Comparison of ENCODE assay signal across 8 cellular contexts in the genomic region with DNA sequence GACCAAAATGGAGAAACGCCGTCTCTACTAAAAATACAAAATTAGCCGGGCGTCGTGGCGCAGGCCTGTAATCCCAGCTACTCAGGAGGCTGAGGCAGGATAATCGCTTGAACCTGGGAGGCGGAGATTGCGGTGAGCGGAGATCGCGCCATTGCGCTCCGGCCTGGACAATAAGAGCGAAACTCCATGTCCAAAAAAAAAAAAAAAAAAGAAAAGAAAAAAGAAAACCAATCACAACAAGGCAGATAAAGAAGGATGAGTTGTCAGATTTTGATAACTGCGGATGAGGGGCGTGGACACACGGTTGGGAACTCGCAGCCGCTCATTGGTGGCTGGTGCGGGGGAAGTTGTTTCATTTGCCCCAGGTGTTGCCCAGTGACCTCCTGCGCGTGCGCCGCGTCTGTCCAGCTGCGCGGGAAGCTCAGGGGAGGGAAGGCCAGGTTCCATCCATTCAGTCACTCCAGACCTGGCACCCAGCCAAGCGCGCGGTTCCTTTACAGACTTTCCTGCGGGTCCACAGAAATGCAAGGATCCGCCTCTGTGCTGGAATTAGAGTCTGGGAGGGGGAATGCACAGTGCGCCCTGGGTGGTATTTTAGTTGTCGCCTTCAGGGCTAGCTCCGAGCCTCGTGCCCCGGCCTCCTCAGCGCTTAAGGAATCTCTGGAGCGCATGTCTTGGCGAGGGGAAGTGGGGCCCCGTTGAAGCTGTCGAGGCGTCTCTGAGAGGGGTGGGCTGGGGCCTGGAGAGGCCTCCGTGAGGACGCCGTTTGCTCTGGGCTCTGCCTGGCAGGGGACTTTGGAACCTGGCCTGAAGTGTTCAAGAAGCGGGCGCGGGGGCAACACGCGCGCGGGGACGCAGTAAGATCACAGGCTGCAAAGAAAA. TPM values are rescaled to one million over a fixed set of nuclear protein-coding genes. Genes with fewer than 3 reads are reported as not detected.
A peak's percentile ranks its signal among the peaks of the same experiment; 100 is the strongest.
DNase-seq lines count a peak whose midpoint lies in the region; ATAC-seq and TF ChIP-seq lines count a peak whose summit lies in the region.

No MANE protein-coding gene starts in this region.

- H3K27ac Mint-ChIP-seq in activated T-cell treated with anti-CD3 and anti-CD28 coated beads, Interleukin-2, amount 50 U/mL, for 72 hours, result peak overlapping the region; percentile 68
- H3K27ac Mint-ChIP-seq in nephron, result peak overlapping the region; percentile 77 to 97 (median 94)

- peak overlapping the region; percentile 82 to 95 for H3K4me3 Mint-ChIP-seq in activated T-cell treated with anti-CD3 and anti-CD28 coated beads, Interleukin-2, amount 50 U/mL, for 72 hours
- H3K4me3 Mint-ChIP-seq in nephron, result peak overlapping the region; percentile 86 to 88 (median 88)

- H3K27me3 Mint-ChIP-seq in activated T-cell treated with anti-CD3 and anti-CD28 coated beads, Interleukin-2, amount 50 U/mL, for 72 hours (ENCODE audit: low read depth), result no peaks in the 10 kb centered on the region
- peaks cover 5% of the 10 kb centered on the region for H3K27me3 Mint-ChIP-seq in nephron (ENCODE audit: low read depth)

- no peaks in the 10 kb centered on the region for H3K9me3 Mint-ChIP-seq in activated T-cell treated with anti-CD3 and anti-CD28 coated beads, Interleukin-2, amount 50 U/mL, for 72 hours
- H3K9me3 Mint-ChIP-seq in nephron, result no peaks in the 10 kb centered on the region

- H3K36me3 ChIP-seq in H7 (replicated peaks; ENCODE audit: control insufficient read depth, insufficient read depth, low read length), result peaks cover 1% of the 10 kb centered on the region

- H3K4me1 Mint-ChIP-seq in activated T-cell treated with anti-CD3 and anti-CD28 coated beads, Interleukin-2, amount 50 U/mL, for 72 hours (ENCODE audit: low read depth), result peaks cover 29% of the 10 kb centered on the region
- H3K4me1 Mint-ChIP-seq in nephron, result peaks cover 25% of the 10 kb centered on the region

- peak overlapping the region; percentile 82 for H3K27ac ChIP-seq in C4-2B

- TF ChIP-seq CTCF in C4-2B (conservative IDR thresholded peaks at IDR 0.05) (no peak), nephron (IDR thresholded peaks at IDR 0.05; ENCODE audit: unreplicated experiment in 3 of 3) (no peak)

- peak; percentile 5 to 14 for ATAC-seq in activated T-cell treated with anti-CD3 and anti-CD28 coated beads, Interleukin-2, amount 50 U/mL, for 72 hours (replicated peaks in 1 of 2)
- ATAC-seq in HG02763 (IDR thresholded peaks at IDR 0.05; ENCODE audit: unreplicated experiment), result no peak

- H3K4me3 ChIP-seq in H7 (ENCODE audit: insufficient read depth, low read depth, low read length), result peak overlapping the region; percentile 78

- H3K36me3 Mint-ChIP-seq in activated T-cell treated with anti-CD3 and anti-CD28 coated beads, Interleukin-2, amount 50 U/mL, for 72 hours (ENCODE audit: insufficient read depth in 2 of 2), result no peaks in the 10 kb centered on the region
- no peaks in the 10 kb centered on the region for H3K36me3 Mint-ChIP-seq in nephron (ENCODE audit: low read depth)

- no peaks in the 10 kb centered on the region; the same call in 1 of the 2 replicates for H3K27me3 ChIP-seq in H7 (ENCODE audit: control insufficient read depth, insufficient read depth, low read length)

- DNase-seq in H7, result peak; percentile 74
- peak; percentile 54 for DNase-seq in NCI-H345 (lab: John Stamatoyannopoulos, UW)
- peak; percentile 54 to 56 for DNase-seq in activated T-cell treated with anti-CD3 and anti-CD28 coated beads, Interleukin-2, amount 50 U/mL, for 72 hours
- DNase-seq in fibroblast of gingiva (ENCODE audit: low read depth), result peak; percentile 15
- no peak for DNase-seq in T1000 (lab: John Stamatoyannopoulos, UW)

RNA-seq across cellular contexts. Expression of gene GCHFR, which starts 0.7 kb away (rescaled TPM):
- 58.3 and 60.9 TPM in 2 replicates for total RNA-seq in H7 (2014; rRNA removed; shearing (Covaris generic))
- 10 to 100 TPM; 40.9 to 44.8 TPM for total RNA-seq in activated T-cell treated with anti-CD3 and anti-CD28 coated beads, Interleukin-2, amount 50 U/mL, for 72 hours

RNA-seq across cellular contexts. Expression of gene C15orf62, which starts 6.6 kb away (rescaled TPM):
- 0.31 and 0.48 TPM in 2 replicates for total RNA-seq in H7 (2014; rRNA removed; shearing (Covaris generic))
- total RNA-seq in activated T-cell treated with anti-CD3 and anti-CD28 coated beads, Interleukin-2, amount 50 U/mL, for 72 hours, result 1 to 10 TPM; 1.6 to 1.7 TPM

RNA-seq across cellular contexts. Expression of gene RMDN3, which starts 8.1 kb away (rescaled TPM):
- 9.6 and 14.2 TPM in 2 replicates for total RNA-seq in H7 (2014; rRNA removed; shearing (Covaris generic))
- 10 to 100 TPM; 28.0 to 30.7 TPM for total RNA-seq in activated T-cell treated with anti-CD3 and anti-CD28 coated beads, Interleukin-2, amount 50 U/mL, for 72 hours

RNA-seq across cellular contexts. Expression of gene ZFYVE19, which starts 43.7 kb away (rescaled TPM):
- total RNA-seq in H7 (2014; rRNA removed; shearing (Covaris generic)), result 25.5 and 30.0 TPM in 2 replicates
- total RNA-seq in activated T-cell treated with anti-CD3 and anti-CD28 coated beads, Interleukin-2, amount 50 U/mL, for 72 hours, result 10 to 100 TPM; 24.1 to 29.8 TPM

RNA-seq across cellular contexts. Expression of gene DNAJC17, which starts 44.1 kb away (rescaled TPM):
- total RNA-seq in H7 (2014; rRNA removed; shearing (Covaris generic)), result 28.2 and 34.6 TPM in 2 replicates
- 10 to 100 TPM; 26.3 to 37.3 TPM for total RNA-seq in activated T-cell treated with anti-CD3 and anti-CD28 coated beads, Interleukin-2, amount 50 U/mL, for 72 hours
